Comparison of ENCODE assay signal across 16 cellular contexts in genomic region chr6:2763345-2763841, GRCh38. TPM values are rescaled to one million over a fixed set of nuclear protein-coding genes. Genes with fewer than 3 reads are reported as not detected.
A peak's percentile ranks its signal among the peaks of the same experiment; 100 is the strongest.
DNase-seq lines count a peak whose midpoint lies in the region; ATAC-seq and TF ChIP-seq lines count a peak whose summit lies in the region.
"Had no signal": no experiment of that assay in that cellular context is flagged by ENCODE, and none has a peak within 500 bp of the region (broad histone marks: within the 10 kb centered on the region; RNA-seq: fewer than 3 reads in every experiment).

No MANE protein-coding gene starts in this region.

- H3K4me3 ChIP-seq in NB4 (ENCODE audit: low read depth, low read length): peak overlapping the region; percentile 74
- H3K4me3 ChIP-seq: body of pancreas had no signal

- no peak for TF ChIP-seq CTCF in NB4 (IDR thresholded peaks at IDR 0.05; ENCODE audit: low read depth, low read length)

- no peaks in the 10 kb centered on the region for H3K9me3 Mint-ChIP-seq in activated T-cell treated with anti-CD3 and anti-CD28 coated beads, Interleukin-2, amount 50 U/mL, for 24 hours

- TF ChIP-seq POLR2A in NB4 (IDR thresholded peaks at IDR 0.05; ENCODE audit: extremely low read depth, insufficient read length): peak; percentile 42

- ATAC-seq in left cardiac atrium (no peak), sciatic nerve (no peak), HG02870 (IDR thresholded peaks at IDR 0.05; ENCODE audit: unreplicated experiment) (no peak)
- ATAC-seq: body of pancreas had no signal

- H3K36me3 Mint-ChIP-seq in activated T-cell treated with anti-CD3 and anti-CD28 coated beads, Interleukin-2, amount 50 U/mL, for 24 hours (ENCODE audit: low read depth): peaks cover 18% of the 10 kb centered on the region

- peak overlapping the region; percentile 93 for H3K4me3 Mint-ChIP-seq in activated T-cell treated with anti-CD3 and anti-CD28 coated beads, Interleukin-2, amount 50 U/mL, for 24 hours

- no peak overlapping the region for H3K27ac Mint-ChIP-seq in activated T-cell treated with anti-CD3 and anti-CD28 coated beads, Interleukin-2, amount 50 U/mL, for 24 hours

- no peaks in the 10 kb centered on the region for H3K27me3 Mint-ChIP-seq in activated T-cell treated with anti-CD3 and anti-CD28 coated beads, Interleukin-2, amount 50 U/mL, for 24 hours

- DNase-seq in activated T-cell treated with anti-CD3 and anti-CD28 coated beads, Interleukin-2, amount 50 U/mL, for 24 hours: no peak
- DNase-seq in activated T-cell treated with anti-CD3 and anti-CD28 coated beads, Interleukin-2, amount 50 U/mL, for 48 hours: no peak
- DNase-seq in NB4 (ENCODE audit: low read depth) (peak; percentile 95), left cardiac atrium (peak; percentile 44), sciatic nerve (ENCODE audit: low spot score) (peak; percentile 71), SKM-1 (lab: John Stamatoyannopoulos, UW; ENCODE audit: unreplicated experiment) (no peak), GM19238 (ENCODE audit: insufficient read length, low spot score) (no peak)
- DNase-seq: activated CD4-positive, alpha-beta T cell treated with anti-CD3 and anti-CD28 coated beads, Interleukin-2, amount 50 U/mL, for 4 hours; H7; mammary epithelial cell; NCI-H1694 treated with DMSO at 0.1 percent for 48 hours; NCI-H774; small intestine; stimulated activated naive CD4-positive, alpha-beta T cell treated with Interleukin-2 at 50 U/mL for 16 hours had no signal

- H3K4me1 Mint-ChIP-seq in activated T-cell treated with anti-CD3 and anti-CD28 coated beads, Interleukin-2, amount 50 U/mL, for 24 hours (ENCODE audit: low read depth): peaks cover 39% of the 10 kb centered on the region

- intact Hi-C loops in left cardiac atrium (cut with DNase I) (no loop called here), sciatic nerve (cut with DNase I) (no loop called here)

RNA-seq across cellular contexts. Expression of gene WRNIP1, which starts 1.8 kb away (rescaled TPM):
- 10 to 100 TPM; 34.8 to 36.9 TPM for total RNA-seq in left cardiac atrium
- total RNA-seq in sciatic nerve: 30.8 TPM

RNA-seq across cellular contexts. Expression of gene MYLK4, which starts 12.7 kb away (rescaled TPM):
- 1 to 10 TPM; 1.6 to 2.6 TPM for total RNA-seq in left cardiac atrium
- total RNA-seq in sciatic nerve: 0.98 TPM

Comparison
In these comparisons a context has a peak if more than half of its experiments do, and no peak if none do; other contexts are left out.
1. DNase-seq: peak in NB4 (single experiment), left cardiac atrium (single experiment) and sciatic nerve (single experiment); none in activated T-cell treated with anti-CD3 and anti-CD28 coated beads, Interleukin-2, amount 50 U/mL, for 24 hours (single experiment), activated T-cell treated with anti-CD3 and anti-CD28 coated beads, Interleukin-2, amount 50 U/mL, for 48 hours (0 of 2), SKM-1 (single experiment) and GM19238 (single experiment).